Comparison of ENCODE assay signal across 8 cellular contexts in the genomic region with DNA sequence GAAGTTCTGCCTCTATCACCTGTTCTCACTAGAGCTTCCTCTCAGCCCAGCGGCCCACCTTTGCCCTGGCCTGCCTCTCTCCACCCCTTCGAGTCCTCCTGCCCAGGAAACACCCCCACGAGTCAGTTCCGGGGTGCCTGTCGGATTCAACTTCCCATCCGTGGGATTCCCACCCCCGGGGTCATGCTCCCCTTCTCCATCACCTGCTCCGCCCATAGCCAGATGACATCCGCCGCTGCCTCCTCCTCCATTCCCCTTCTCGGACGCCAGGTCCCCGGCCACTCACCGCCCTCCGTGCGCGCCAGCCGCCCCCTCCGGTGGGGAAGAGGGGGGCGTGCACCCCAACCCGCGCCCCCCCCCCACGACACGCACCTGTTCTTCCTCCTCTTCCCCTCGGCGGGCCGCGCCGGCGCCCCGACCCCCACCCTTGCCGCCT. TPM values are rescaled to one million over a fixed set of nuclear protein-coding genes. Genes with fewer than 3 reads are reported as not detected.
A peak's percentile ranks its signal among the peaks of the same experiment; 100 is the strongest.
DNase-seq lines count a peak whose midpoint lies in the region; ATAC-seq and TF ChIP-seq lines count a peak whose summit lies in the region.

No MANE protein-coding gene starts in this region.

- CTCF ChIA-PET in activated CD8-positive, alpha-beta T cell treated with anti-CD3 and anti-CD28 coated beads, Interleukin-2, amount 10 ng/mL, durations not matched to agents 7 days and 5 days (lab: Charles Lee) = interaction anchor here (0.7 to 2.4 kb wide), 6 partner anchors 12 to 320 kb away, joined by 3 to 16 read pairs (median 4); no protein-coding TSS in a partner anchor

- in situ Hi-C loops in HAP-1 (cut with MboI; ENCODE audit: low sequenced_read_pairs) = no loop called here

- H3K36me3 Mint-ChIP-seq in activated CD8-positive, alpha-beta T cell treated with anti-CD3 and anti-CD28 coated beads, Interleukin-2, amount 10 ng/mL, durations not matched to agents 7 days and 5 days (ENCODE audit: low read depth) = peaks cover 16% of the 10 kb centered on the region
- H3K36me3 Mint-ChIP-seq in mesothelial cell of epicardium = peaks cover 11% of the 10 kb centered on the region

- peak overlapping the region; percentile 99 for H3K4me3 Mint-ChIP-seq in activated CD8-positive, alpha-beta T cell treated with anti-CD3 and anti-CD28 coated beads, Interleukin-2, amount 10 ng/mL, durations not matched to agents 7 days and 5 days
- H3K4me3 Mint-ChIP-seq in mesothelial cell of epicardium = peak overlapping the region; percentile 98

- TF ChIP-seq CTCF in GM12865 (IDR thresholded peaks at IDR 0.05; ENCODE audit: insufficient read depth, low read depth, low read length, missing control alignments) = no peak
- TF ChIP-seq CTCF in NB4 (IDR thresholded peaks at IDR 0.05; ENCODE audit: low read depth, low read length) = no peak
- no peak for TF ChIP-seq CTCF in mesothelial cell of epicardium (IDR thresholded peaks at IDR 0.05; ENCODE audit: unreplicated experiment)

- H3K27ac Mint-ChIP-seq in activated CD8-positive, alpha-beta T cell treated with anti-CD3 and anti-CD28 coated beads, Interleukin-2, amount 10 ng/mL, durations not matched to agents 7 days and 5 days = peak overlapping the region; percentile 96
- peak overlapping the region; percentile 88 for H3K27ac Mint-ChIP-seq in mesothelial cell of epicardium

- POLR2A ChIA-PET in activated CD8-positive, alpha-beta T cell treated with anti-CD3 and anti-CD28 coated beads, Interleukin-2, amount 10 ng/mL, durations not matched to agents 7 days and 5 days (lab: Charles Lee) = interaction anchor here (0.7 to 5.4 kb wide), 9 partner anchors 11 to 612 kb away, joined by 3 to 50 read pairs (median 3); a partner anchor contains a TSS

- no peaks in the 10 kb centered on the region for H3K27me3 Mint-ChIP-seq in activated CD8-positive, alpha-beta T cell treated with anti-CD3 and anti-CD28 coated beads, Interleukin-2, amount 10 ng/mL, durations not matched to agents 7 days and 5 days (ENCODE audit: low read depth)
- H3K27me3 Mint-ChIP-seq in mesothelial cell of epicardium (ENCODE audit: low read depth) = no peaks in the 10 kb centered on the region

- no peaks in the 10 kb centered on the region for H3K36me3 ChIP-seq in HAP-1 (replicated peaks)

- H3K9me3 ChIP-seq in HAP-1 = no peaks in the 10 kb centered on the region

- ATAC-seq in activated CD8-positive, alpha-beta T cell treated with anti-CD3 and anti-CD28 coated beads, Interleukin-2, amount 10 ng/mL, durations not matched to agents 7 days and 5 days = peak; percentile 55

- no peaks in the 10 kb centered on the region for H3K27me3 ChIP-seq in HAP-1 (ENCODE audit: low read depth)

- no peak for TF ChIP-seq POLR2A in NB4 (IDR thresholded peaks at IDR 0.05; ENCODE audit: extremely low read depth, insufficient read length)

- peaks cover 32% of the 10 kb centered on the region for H3K4me1 Mint-ChIP-seq in activated CD8-positive, alpha-beta T cell treated with anti-CD3 and anti-CD28 coated beads, Interleukin-2, amount 10 ng/mL, durations not matched to agents 7 days and 5 days (ENCODE audit: low read depth)
- H3K4me1 Mint-ChIP-seq in mesothelial cell of epicardium = peaks cover 20% of the 10 kb centered on the region

- H3K4me3 ChIP-seq in GM12865 (ENCODE audit: low read depth, low read length) (peak overlapping the region; percentile 95), HAP-1 (peak overlapping the region; percentile 68), NB4 (ENCODE audit: low read depth, low read length) (peak overlapping the region; percentile 82)

- H3K4me1 ChIP-seq in HAP-1 = peaks cover 4% of the 10 kb centered on the region; the same call in 1 of the 2 replicates

- DNase-seq in GM12865 (ENCODE audit: low read depth) (peak; percentile 81), HAP-1 (ENCODE audit: low spot score in 2 of 2) (peak in 1 of 2 experiments; percentile 51), NB4 (ENCODE audit: low read depth) (peak; percentile 77), mesothelial cell of epicardium (ENCODE audit: low spot score in 2 of 2, unreplicated experiment in 2 of 2) (peak in 1 of 2 experiments; percentile 47), OCI-M2 (lab: John Stamatoyannopoulos, UW; ENCODE audit: unreplicated experiment) (no peak)
- DNase-seq in activated CD8-positive, alpha-beta T cell treated with anti-CD3 and anti-CD28 coated beads, Interleukin-2, amount 10 ng/mL, durations not matched to agents 7 days and 5 days = peak; percentile 77
- DNase-seq in effector CD8-positive, alpha-beta T cell (lab: John Stamatoyannopoulos, UW) = peak; percentile 69
- peak; percentile 57 to 61 for DNase-seq in stimulated activated CD8-positive, alpha-beta memory T cell treated with anti-CD3 and anti-CD28 coated beads, Interleukin-15, amount 100 ng/mL, for 48 hours (ENCODE audit: low read depth in 2 of 2)

- no peaks in the 10 kb centered on the region for H3K9me3 Mint-ChIP-seq in activated CD8-positive, alpha-beta T cell treated with anti-CD3 and anti-CD28 coated beads, Interleukin-2, amount 10 ng/mL, durations not matched to agents 7 days and 5 days (ENCODE audit: insufficient read depth)
- no peaks in the 10 kb centered on the region for H3K9me3 Mint-ChIP-seq in mesothelial cell of epicardium

RNA-seq across cellular contexts. Expression of a gene that starts 0.8 kb away (rescaled TPM):
- 10 to 100 TPM; 23.3 to 27.8 TPM for total RNA-seq in activated CD8-positive, alpha-beta T cell treated with anti-CD3 and anti-CD28 coated beads, Interleukin-2, amount 10 ng/mL, durations not matched to agents 7 days and 5 days
- 75.6 to 83.4 TPM (median 79.8 TPM) in 3 replicates for total RNA-seq in mesothelial cell of epicardium
